In the genomic region with DNA sequence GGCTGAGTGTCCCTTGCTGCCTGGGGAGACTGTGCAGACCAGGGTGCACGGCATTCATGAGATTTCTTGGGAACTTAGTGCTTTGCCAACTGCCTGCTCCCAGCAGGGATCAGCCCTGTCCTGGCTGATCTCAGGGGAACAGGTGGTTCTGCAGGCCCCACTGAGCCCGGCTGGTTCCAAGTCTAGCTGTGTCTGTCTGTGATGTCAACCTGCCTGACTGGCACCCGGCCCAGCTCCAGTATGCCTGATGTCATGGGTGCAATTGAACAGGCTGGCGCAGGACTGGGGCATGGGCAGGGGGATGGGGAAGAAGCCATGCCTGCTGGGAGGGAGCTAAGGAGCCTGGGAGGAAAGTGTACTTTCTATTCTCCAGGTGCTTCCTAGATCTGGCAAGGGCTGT, we compare ENCODE assay signal across 18 cellular contexts.
DNase-seq lines count a peak whose midpoint lies in the region; TF ChIP-seq lines count a peak whose summit lies in the region.
"Had no signal": no experiment of that assay in that cellular context is flagged by ENCODE, and none has a peak within 500 bp of the region (broad histone marks: within the 10 kb centered on the region; RNA-seq: fewer than 3 reads in every experiment).

No MANE protein-coding gene starts in this region.

- H3K9me3 ChIP-seq in spleen: no peaks in the 10 kb centered on the region
- H3K9me3 ChIP-seq in effector memory CD4-positive, alpha-beta T cell (ENCODE audit: control insufficient read depth, low read length): no peaks in the 10 kb centered on the region
- H3K9me3 ChIP-seq: heart right ventricle had no signal

- DNase-seq in NCI-H82 (lab: John Stamatoyannopoulos, UW) (peak; percentile 45), NCI-H82 treated with DMSO at 0.1 percent for 48 hours (lab: John Stamatoyannopoulos, UW; ENCODE audit: unreplicated experiment) (no peak), NCI-H2107 (lab: John Stamatoyannopoulos, UW) (peak; percentile 46), RPMI8226 (peak; percentile 10), spleen (peak; percentile 48), kidney tubule cell (ENCODE audit: low spot score) (no peak)
- DNase-seq in stimulated activated CD4-positive, alpha-beta T cell treated with anti-CD3 and anti-CD28 coated beads, Interleukin-2, amount 100 ng/mL, for 24 hours: no peak
- no peak for DNase-seq in effector memory CD4-positive, alpha-beta T cell
- DNase-seq: activated CD4-positive, alpha-beta T cell treated with anti-CD3 and anti-CD28 coated beads, Interleukin-2, amount 50 U/mL, for 4 hours; activated effector memory CD4-positive, alpha-beta T cell treated with Interleukin-2 at 50 U/mL for 16 hours; activated naive CD8-positive, alpha-beta T cell treated with anti-CD3 and anti-CD28 coated beads, Interleukin-2, amount 10 ng/mL, durations not matched to agents 7 days and 5 days; naive thymus-derived CD4-positive, alpha-beta T cell; NCI-H187 treated with DMSO at 0.1 percent for 48 hours; NCI-H510A treated with DMSO at 0.1 percent for 48 hours; stimulated activated CD4-positive, alpha-beta T cell treated with anti-CD3 and anti-CD28 coated beads, Interleukin-1b, Interleukin-23, amount 100 ng/mL, for 48 hours had no signal

- TF ChIP-seq POLR2A in spleen (IDR thresholded peaks at IDR 0.05): no peak

- no peaks in the 10 kb centered on the region for H3K36me3 ChIP-seq in spleen
- no peaks in the 10 kb centered on the region for H3K36me3 ChIP-seq in effector memory CD4-positive, alpha-beta T cell (ENCODE audit: control insufficient read depth, insufficient read depth, low read length)
- H3K36me3 ChIP-seq: heart right ventricle had no signal

- H3K4me3 ChIP-seq in spleen: no peak overlapping the region
- no peak overlapping the region for H3K4me3 ChIP-seq in effector memory CD4-positive, alpha-beta T cell (ENCODE audit: insufficient read depth, low read depth, low read length, poor library complexity, severe bottlenecking)
- H3K4me3 ChIP-seq: heart right ventricle had no signal

- peaks cover 0 to 27% (median 0%) of the 10 kb centered on the region in 7 donors for H3K27me3 ChIP-seq in spleen (replicated peaks in 1 of 7)
- H3K27me3 ChIP-seq in effector memory CD4-positive, alpha-beta T cell (replicated peaks; ENCODE audit: control insufficient read depth, insufficient read depth, low read length, poor library complexity, severe bottlenecking): no peaks in the 10 kb centered on the region

- intact Hi-C loops in spleen (cut with DNase I; ENCODE audit: low total_unique reads): no loop called here

- peaks cover 0 to 10% (median 1%) of the 10 kb centered on the region in 6 donors for H3K4me1 ChIP-seq in spleen
- H3K4me1 ChIP-seq in effector memory CD4-positive, alpha-beta T cell (ENCODE audit: control insufficient read depth, insufficient read depth, low read length, poor library complexity, severe bottlenecking): no peaks in the 10 kb centered on the region
- H3K4me1 ChIP-seq: heart right ventricle had no signal

- H3K27ac ChIP-seq in spleen: no peak overlapping the region
- no peak overlapping the region for H3K27ac ChIP-seq in effector memory CD4-positive, alpha-beta T cell (ENCODE audit: insufficient read depth, low read length, poor library complexity, severe bottlenecking)
- H3K27ac ChIP-seq: 22Rv1, heart right ventricle, RWPE1 had no signal

- WGBS in spleen, 5 donors: 69 to 80% (median 74%) methylated on average over 3 to 4 of the region's 4 CpGs

- TF ChIP-seq CTCF in spleen (IDR thresholded peaks at IDR 0.05 in 8 of 11, conservative IDR thresholded peaks at IDR 0.05 in 3 of 11): no peak

Comparison
In these comparisons a context has a peak if more than half of its experiments do, and no peak if none do; other contexts are left out.
1. DNase-seq: peak in NCI-H82 (single experiment), NCI-H2107 (single experiment), RPMI8226 (single experiment) and spleen (single experiment); none in NCI-H82 treated with DMSO at 0.1 percent for 48 hours (single experiment), kidney tubule cell (single experiment), stimulated activated CD4-positive, alpha-beta T cell treated with anti-CD3 and anti-CD28 coated beads, Interleukin-2, amount 100 ng/mL, for 24 hours (0 of 2) and effector memory CD4-positive, alpha-beta T cell (0 of 3).